ENCODE assay signal across 24 cellular contexts in genomic region chr19:27729332-27729731, GRCh38.
"Had no signal": no experiment of that assay in that cellular context is flagged by ENCODE, and none has a peak within 500 bp of the region (broad histone marks: within the 10 kb centered on the region; RNA-seq: fewer than 3 reads in every experiment).

No MANE protein-coding gene starts in this region.

- H3K9me3 ChIP-seq: gastrocnemius medialis had no signal

- H3K4me3 ChIP-seq: colonic mucosa, coronary artery, dorsolateral prefrontal cortex, esophagus muscularis mucosa, esophagus squamous epithelium, gastrocnemius medialis, gastroesophageal sphincter, heart left ventricle, heart right ventricle had no signal

- H3K4me1 ChIP-seq: colonic mucosa, esophagus muscularis mucosa, esophagus squamous epithelium, foreskin keratinocyte, gastroesophageal sphincter had no signal

- H3K36me3 ChIP-seq: colonic mucosa had no signal

- ATAC-seq: effector memory CD8-positive, alpha-beta T cell; esophagus mucosa; foreskin keratinocyte; gastrocnemius medialis; gastroesophageal sphincter; heart left ventricle; heart right ventricle had no signal

- DNase-seq: colonic mucosa; cortex of kidney; dermis blood vessel endothelial cell; dorsolateral prefrontal cortex; effector CD4-positive, alpha-beta T cell; effector CD8-positive, alpha-beta T cell; effector memory CD4-positive, alpha-beta T cell; effector memory CD8-positive, alpha-beta T cell; endodermal cell; erythroblast; esophagus squamous epithelium; foreskin fibroblast; foreskin keratinocyte; foreskin melanocyte; gastrocnemius medialis; glutamatergic neuron; head of caudate nucleus; heart left ventricle; heart right ventricle had no signal

- H3K27ac ChIP-seq: colonic mucosa, coronary artery, dorsolateral prefrontal cortex, epithelial cell of prostate, esophagus muscularis mucosa, esophagus squamous epithelium, foreskin keratinocyte, gastrocnemius medialis, gastroesophageal sphincter, heart left ventricle, heart right ventricle had no signal
